ENCODE assay signal across 12 cellular contexts in genomic region chr4:169116270-169116901, GRCh38.
DNase-seq lines count a peak whose midpoint lies in the region; ATAC-seq, FAIRE-seq and TF ChIP-seq lines count a peak whose summit lies in the region.
"Had no signal": no experiment of that assay in that cellular context is flagged by ENCODE, and none has a peak within 500 bp of the region (broad histone marks: within the 10 kb centered on the region; RNA-seq: fewer than 3 reads in every experiment).

No MANE protein-coding gene starts in this region.

- H3K9me3 ChIP-seq in A549 = no peaks in the 10 kb centered on the region

- no peak overlapping the region for H3K27ac Mint-ChIP-seq in effector memory CD8-positive, alpha-beta T cell
- H3K27ac Mint-ChIP-seq: activated T-cell treated with anti-CD3 and anti-CD28 coated beads, Interleukin-2, amount 50 U/mL, for 24 hours; IgD-negative memory B cell had no signal

- FAIRE-seq in A549 (lab: Jason Lieb, UNC) = no peak

- DNase-seq in A549 (ENCODE audit: low read depth in 1 of 2, low spot score in 1 of 2) (no peak), RWPE1 (ENCODE audit: low spot score) (no peak), epithelial cell of prostate (ENCODE audit: low read depth, low spot score) (peak; percentile 31), nucleus accumbens (lab: John Stamatoyannopoulos, UW) (peak in 39 of 56 donors; percentile 5 to 59 (median 35))
- DNase-seq in effector memory CD8-positive, alpha-beta T cell = no peak
- no peak for DNase-seq in activated CD8-positive, alpha-beta memory T cell treated with anti-CD3 and anti-CD28 coated beads, Interleukin-2, amount 50 U/mL, for 48 hours
- DNase-seq: activated T-cell treated with anti-CD3 and anti-CD28 coated beads, Interleukin-2, amount 50 U/mL, for 24 hours; NCI-H2171 had no signal

- 95% methylated on average over 8 of the region's 12 CpGs for WGBS in A549 (ENCODE audit: missing lambda C conversion rate)

- peak overlapping the region; percentile 60 for H3K4me2 ChIP-seq in A549

- ATAC-seq in A549 = peak; percentile 62 to 69
- no peak for ATAC-seq in effector memory CD8-positive, alpha-beta T cell (replicated peaks)
- no peak for ATAC-seq in HG03175 (IDR thresholded peaks at IDR 0.05; ENCODE audit: unreplicated experiment)
- ATAC-seq in GM18505 (IDR thresholded peaks at IDR 0.05; ENCODE audit: unreplicated experiment) = no peak

- TF ChIP-seq EP300 in A549 (IDR thresholded peaks at IDR 0.05) = no peak

- H3K36me3 Mint-ChIP-seq in effector memory CD8-positive, alpha-beta T cell (ENCODE audit: insufficient read depth) = no peaks in the 10 kb centered on the region

- TF ChIP-seq POLR2A in A549 (IDR thresholded peaks at IDR 0.05; ENCODE audit: low read length) = no peak
- no peak for TF ChIP-seq POLR2A in GM18505 (IDR thresholded peaks at IDR 0.05; ENCODE audit: borderline replicate concordance, extremely low read depth, insufficient read depth, insufficient read length)

- peaks cover 30% of the 10 kb centered on the region for H3K4me1 ChIP-seq in A549

- TF ChIP-seq CTCF in A549 (IDR thresholded peaks at IDR 0.05) (no peak), RWPE1 (conservative IDR thresholded peaks at IDR 0.05; ENCODE audit: low read depth) (no peak)

- peak overlapping the region; percentile 57 to 79; a peak in 5 of 6 replicates for H3K27ac ChIP-seq in A549
- H3K27ac ChIP-seq in RWPE1 = peak overlapping the region; percentile 69
- peak overlapping the region; percentile 97 for H3K27ac ChIP-seq in epithelial cell of prostate
- H3K27ac ChIP-seq: cardiac muscle cell had no signal

- CTCF ChIA-PET in A549 (lab: Yijun Ruan, JAX) = interaction anchor here (0.6 to 1.4 kb wide), 7 partner anchors 9 to 126 kb away, joined by 3 to 4 read pairs (median 3); no protein-coding TSS in a partner anchor
- CTCF ChIA-PET in RWPE1 (lab: Yijun Ruan, JAX) = interaction anchor here (0.6 to 1.0 kb wide), 4 partner anchors 46 to 241 kb away, joined by 3 read pairs; no protein-coding TSS in a partner anchor

- H3K9me3 Mint-ChIP-seq in effector memory CD8-positive, alpha-beta T cell = no peaks in the 10 kb centered on the region
- H3K9me3 Mint-ChIP-seq: activated T-cell treated with anti-CD3 and anti-CD28 coated beads, Interleukin-2, amount 50 U/mL, for 24 hours; IgD-negative memory B cell had no signal

- no peak for TF ChIP-seq RAD21 in A549 (conservative IDR thresholded peaks at IDR 0.05 in 1 of 2, IDR thresholded peaks at IDR 0.05 in 1 of 2)

- POLR2A ChIA-PET in A549 (lab: Yijun Ruan, JAX) = interaction anchor here (0.9 to 1.1 kb wide), 2 partner anchors 106 to 153 kb away, joined by 3 to 4 read pairs; partner anchors contain the start of gene CBR4
- POLR2A ChIA-PET in RWPE1 (lab: Yijun Ruan, JAX; ENCODE audit: low non-redundant PET) = interaction anchor here (0.7 kb wide), 1 partner anchor 153 kb away, joined by 3 read pairs; no protein-coding TSS in a partner anchor

- H3K4me3 Mint-ChIP-seq in effector memory CD8-positive, alpha-beta T cell = no peak overlapping the region
- H3K4me3 Mint-ChIP-seq: activated T-cell treated with anti-CD3 and anti-CD28 coated beads, Interleukin-2, amount 50 U/mL, for 24 hours; IgD-negative memory B cell had no signal

- peaks cover 4 to 8% of the 10 kb centered on the region in 2 donors for H3K27me3 Mint-ChIP-seq in effector memory CD8-positive, alpha-beta T cell
- H3K27me3 Mint-ChIP-seq: activated T-cell treated with anti-CD3 and anti-CD28 coated beads, Interleukin-2, amount 50 U/mL, for 24 hours; IgD-negative memory B cell had no signal

- no peaks in the 10 kb centered on the region for H3K4me1 Mint-ChIP-seq in effector memory CD8-positive, alpha-beta T cell (ENCODE audit: low read depth in 2 of 2)
- H3K4me1 Mint-ChIP-seq: IgD-negative memory B cell had no signal

- no peak overlapping the region for H3K4me3 ChIP-seq in A549
- H3K4me3 ChIP-seq: cardiac muscle cell had no signal

TF ChIP-seq in A549, 52 proteins besides CTCF, POLR2A, EP300 and RAD21:
- TF ChIP-seq CBX8 (IDR thresholded peaks at IDR 0.05) = no peak
- TF ChIP-seq HOXB13 (CRISPR knock-in tag; IDR thresholded peaks at IDR 0.05; ENCODE audit: low read depth) = no peak
- TF ChIP-seq HMGXB4 (CRISPR knock-in tag; IDR thresholded peaks at IDR 0.05; ENCODE audit: borderline replicate concordance) = no peak
- no peak for TF ChIP-seq ZFP36 (IDR thresholded peaks at IDR 0.05; ENCODE audit: borderline replicate concordance, partially characterized antibody)
- TF ChIP-seq HEYL (CRISPR knock-in tag; IDR thresholded peaks at IDR 0.05) = no peak
- no peak for TF ChIP-seq PHF8 (IDR thresholded peaks at IDR 0.05; ENCODE audit: borderline replicate concordance, low read depth)
- TF ChIP-seq MAZ (IDR thresholded peaks at IDR 0.05; ENCODE audit: borderline replicate concordance, low read depth, low read length) = no peak

Comparison
In these comparisons a context has a peak if more than half of its experiments do, and no peak if none do; other contexts are left out.
1. ATAC-seq: peak in A549 (2 of 2); none in effector memory CD8-positive, alpha-beta T cell (single experiment), HG03175 (single experiment) and GM18505 (single experiment).
2. DNase-seq: peak in epithelial cell of prostate (single experiment) and nucleus accumbens (39 of 56); none in A549 (0 of 2), RWPE1 (single experiment), effector memory CD8-positive, alpha-beta T cell (0 of 3) and activated CD8-positive, alpha-beta memory T cell treated with anti-CD3 and anti-CD28 coated beads, Interleukin-2, amount 50 U/mL, for 48 hours (single experiment).
3. Peak in every context shown above with its lines, with median percentiles within 50 percentile points of each other: H3K27ac ChIP-seq.